In the genomic region with DNA sequence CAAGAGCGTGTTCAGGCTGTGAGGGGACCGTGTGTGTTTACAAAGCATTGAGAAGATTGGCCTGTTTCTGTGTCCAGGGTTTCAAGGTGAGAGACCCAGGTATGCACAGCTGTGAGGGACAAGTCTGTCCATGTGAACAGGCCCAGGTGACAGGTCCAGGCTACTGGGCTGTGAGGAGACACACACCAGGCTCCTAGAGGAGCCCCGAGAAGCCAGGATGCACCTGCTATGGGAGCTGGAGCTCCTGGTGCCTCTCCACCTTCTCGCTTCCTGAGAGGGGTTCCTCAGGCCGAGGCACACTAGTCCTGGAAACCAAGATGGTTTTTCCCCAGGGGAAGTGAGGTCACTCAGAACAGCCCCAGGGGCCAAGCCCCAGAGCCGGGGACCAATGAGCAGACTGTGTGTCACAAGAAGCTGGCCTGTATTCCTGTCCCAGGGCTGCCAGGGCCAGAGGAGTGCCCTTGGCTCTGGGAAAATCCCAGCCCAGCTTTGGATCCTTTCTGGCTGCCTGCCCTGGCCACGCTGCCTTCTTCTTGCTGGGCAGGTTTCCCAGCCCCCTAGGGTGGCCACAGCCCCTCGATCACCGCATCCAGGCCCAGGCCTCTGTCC, we compare ENCODE assay signal across 9 cellular contexts.
A peak's percentile ranks its signal among the peaks of the same experiment; 100 is the strongest.
DNase-seq lines count a peak whose midpoint lies in the region; ATAC-seq, FAIRE-seq and TF ChIP-seq lines count a peak whose summit lies in the region.
"Had no signal": no experiment of that assay in that cellular context is flagged by ENCODE, and none has a peak within 500 bp of the region (broad histone marks: within the 10 kb centered on the region; RNA-seq: fewer than 3 reads in every experiment).

No MANE protein-coding gene starts in this region.

- H3K4me3 ChIP-seq in kidney (ENCODE audit: low read length in 2 of 2) (no peak overlapping the region), tibial nerve (no peak overlapping the region)

- peak overlapping the region; percentile 16 for H3K27ac Mint-ChIP-seq in activated CD8-positive, alpha-beta memory T cell treated with anti-CD3 and anti-CD28 coated beads, Interleukin-2, amount 10 ng/mL, durations not matched to agents 7 days and 5 days
- H3K27ac Mint-ChIP-seq in activated CD8-positive, alpha-beta T cell treated with anti-CD3 and anti-CD28 coated beads for 36 hours: no peak overlapping the region
- H3K27ac Mint-ChIP-seq: stimulated activated naive CD8-positive, alpha-beta T cell treated with anti-CD3 and anti-CD28 coated beads, Interleukin-15, Interleukin-2, amounts not matched to agents 100 ng/mL and 50 ng/mL, for 24 hours had no signal

- H3K36me3 ChIP-seq in kidney (ENCODE audit: control insufficient read depth in 1 of 2, insufficient read depth in 2 of 2, low read length in 2 of 2): peaks cover 4 to 5% of the 10 kb centered on the region in 2 donors
- H3K36me3 ChIP-seq in tibial nerve: peaks cover 0 to 17% (median 0%) of the 10 kb centered on the region in 3 donors

- POLR2A ChIA-PET in activated CD8-positive, alpha-beta T cell treated with anti-CD3 and anti-CD28 coated beads for 36 hours (lab: Charles Lee): interaction anchor here (0.8 to 0.9 kb wide), 2 partner anchors 10 to 57 kb away, joined by 3 to 4 read pairs; no protein-coding TSS in a partner anchor

- 57 to 62% methylated on average over 9 of the region's 9 CpGs for WGBS in tibial nerve, 2 donors

- peaks cover 16% of the 10 kb centered on the region in 2 donors for H3K4me1 ChIP-seq in kidney (ENCODE audit: control insufficient read depth in 1 of 2, insufficient read depth in 1 of 2, low read depth in 1 of 2, low read length in 2 of 2)
- peaks cover 0 to 21% (median 0%) of the 10 kb centered on the region in 4 donors for H3K4me1 ChIP-seq in tibial nerve

- peak overlapping the region; percentile 38 to 59 for H3K27ac ChIP-seq in kidney (ENCODE audit: low read depth in 2 of 2, low read length in 2 of 2)
- peak overlapping the region in 3 of 4 donors; percentile 1 to 46 (median 46) for H3K27ac ChIP-seq in tibial nerve

- no peaks in the 10 kb centered on the region for H3K9me3 Mint-ChIP-seq in activated CD8-positive, alpha-beta memory T cell treated with anti-CD3 and anti-CD28 coated beads, Interleukin-2, amount 10 ng/mL, durations not matched to agents 7 days and 5 days (ENCODE audit: low read depth)
- no peaks in the 10 kb centered on the region for H3K9me3 Mint-ChIP-seq in activated CD8-positive, alpha-beta T cell treated with anti-CD3 and anti-CD28 coated beads for 36 hours
- H3K9me3 Mint-ChIP-seq: stimulated activated naive CD8-positive, alpha-beta T cell treated with anti-CD3 and anti-CD28 coated beads, Interleukin-15, Interleukin-2, amounts not matched to agents 100 ng/mL and 50 ng/mL, for 24 hours had no signal

- peaks cover 20% of the 10 kb centered on the region for H3K4me1 Mint-ChIP-seq in activated CD8-positive, alpha-beta memory T cell treated with anti-CD3 and anti-CD28 coated beads, Interleukin-2, amount 10 ng/mL, durations not matched to agents 7 days and 5 days
- H3K4me1 Mint-ChIP-seq in activated CD8-positive, alpha-beta T cell treated with anti-CD3 and anti-CD28 coated beads for 36 hours (ENCODE audit: low read depth): peaks cover 21% of the 10 kb centered on the region

- no peak for ATAC-seq in activated CD8-positive, alpha-beta memory T cell treated with anti-CD3 and anti-CD28 coated beads, Interleukin-2, amount 10 ng/mL, durations not matched to agents 7 days and 5 days
- ATAC-seq in activated CD8-positive, alpha-beta T cell treated with anti-CD3 and anti-CD28 coated beads for 36 hours: peak; percentile 14
- no peak for ATAC-seq in GM19324 (IDR thresholded peaks at IDR 0.05; ENCODE audit: low FRiP score, unreplicated experiment)

- CTCF ChIA-PET in activated CD8-positive, alpha-beta memory T cell treated with anti-CD3 and anti-CD28 coated beads, Interleukin-2, amount 10 ng/mL, durations not matched to agents 7 days and 5 days (lab: Charles Lee): interaction anchor here (1.2 to 2.3 kb wide), 2 partner anchors 10 to 72 kb away, joined by 3 to 7 read pairs; no protein-coding TSS in a partner anchor
- CTCF ChIA-PET in activated CD8-positive, alpha-beta T cell treated with anti-CD3 and anti-CD28 coated beads for 36 hours (lab: Charles Lee): interaction anchor here (0.9 to 6.1 kb wide), 5 partner anchors 9 to 112 kb away, joined by 3 to 38 read pairs (median 5); no protein-coding TSS in a partner anchor

- H3K4me3 Mint-ChIP-seq in activated CD8-positive, alpha-beta memory T cell treated with anti-CD3 and anti-CD28 coated beads, Interleukin-2, amount 10 ng/mL, durations not matched to agents 7 days and 5 days: no peak overlapping the region
- no peak overlapping the region for H3K4me3 Mint-ChIP-seq in activated CD8-positive, alpha-beta T cell treated with anti-CD3 and anti-CD28 coated beads for 36 hours
- H3K4me3 Mint-ChIP-seq: stimulated activated naive CD8-positive, alpha-beta T cell treated with anti-CD3 and anti-CD28 coated beads, Interleukin-15, Interleukin-2, amounts not matched to agents 100 ng/mL and 50 ng/mL, for 24 hours had no signal

- peak overlapping the region in 1 of 2 donors; percentile 6 for H3K9ac ChIP-seq in kidney (ENCODE audit: low read length in 2 of 2)

- TF ChIP-seq POLR2A in tibial nerve (IDR thresholded peaks at IDR 0.05): no peak

- no peak for FAIRE-seq in kidney (lab: Jason Lieb, UNC)

- DNase-seq in activated CD8-positive, alpha-beta memory T cell treated with anti-CD3 and anti-CD28 coated beads, Interleukin-2, amount 10 ng/mL, durations not matched to agents 7 days and 5 days: no peak
- DNase-seq in activated CD8-positive, alpha-beta memory T cell treated with anti-CD3 and anti-CD28 coated beads, Interleukin-2, amount 50 U/mL, for 4 hours: no peak
- DNase-seq in activated CD8-positive, alpha-beta T cell treated with anti-CD3 and anti-CD28 coated beads for 36 hours: peak; percentile 36
- DNase-seq in kidney (peak; percentile 91), tibial nerve (ENCODE audit: low spot score in 2 of 2) (no peak), T-helper 1 cell (no peak)
- DNase-seq in stimulated activated CD4-positive, alpha-beta T cell treated with anti-CD3 and anti-CD28 coated beads, Interleukin-15, amount 100 ng/mL, for 24 hours: no peak

- TF ChIP-seq EP300 in tibial nerve (IDR thresholded peaks at IDR 0.05): no peak

- H3K27me3 ChIP-seq in tibial nerve: no peaks in the 10 kb centered on the region

- H3K36me3 Mint-ChIP-seq in activated CD8-positive, alpha-beta memory T cell treated with anti-CD3 and anti-CD28 coated beads, Interleukin-2, amount 10 ng/mL, durations not matched to agents 7 days and 5 days: peaks cover 8% of the 10 kb centered on the region
- H3K36me3 Mint-ChIP-seq in activated CD8-positive, alpha-beta T cell treated with anti-CD3 and anti-CD28 coated beads for 36 hours (ENCODE audit: low read depth): no peaks in the 10 kb centered on the region

- intact Hi-C loops in activated CD8-positive, alpha-beta T cell treated with anti-CD3 and anti-CD28 coated beads for 36 hours (cut with micrococcal nuclease): no loop called here
- intact Hi-C loops in kidney (cut with DNase I): no loop called here

- H3K9me3 ChIP-seq in kidney (ENCODE audit: control insufficient read depth in 1 of 2, low read length in 2 of 2) (no peaks in the 10 kb centered on the region), tibial nerve (no peaks in the 10 kb centered on the region)

- H3K27me3 Mint-ChIP-seq in activated CD8-positive, alpha-beta memory T cell treated with anti-CD3 and anti-CD28 coated beads, Interleukin-2, amount 10 ng/mL, durations not matched to agents 7 days and 5 days: no peaks in the 10 kb centered on the region
- H3K27me3 Mint-ChIP-seq in activated CD8-positive, alpha-beta T cell treated with anti-CD3 and anti-CD28 coated beads for 36 hours: no peaks in the 10 kb centered on the region
- H3K27me3 Mint-ChIP-seq: stimulated activated naive CD8-positive, alpha-beta T cell treated with anti-CD3 and anti-CD28 coated beads, Interleukin-15, Interleukin-2, amounts not matched to agents 100 ng/mL and 50 ng/mL, for 24 hours had no signal

- no peak for TF ChIP-seq CTCF in activated CD8-positive, alpha-beta T cell treated with anti-CD3 and anti-CD28 coated beads for 36 hours (IDR thresholded peaks at IDR 0.05)
- TF ChIP-seq CTCF in kidney (IDR thresholded peaks at IDR 0.05; ENCODE audit: borderline replicate concordance, extremely low read depth, insufficient read depth) (no peak), tibial nerve (IDR thresholded peaks at IDR 0.05) (no peak)

Comparison
In these comparisons a context has a peak if more than half of its experiments do, and no peak if none do; other contexts are left out.
1. DNase-seq: peak in activated CD8-positive, alpha-beta T cell treated with anti-CD3 and anti-CD28 coated beads for 36 hours (single experiment) and kidney (single experiment); none in activated CD8-positive, alpha-beta memory T cell treated with anti-CD3 and anti-CD28 coated beads, Interleukin-2, amount 10 ng/mL, durations not matched to agents 7 days and 5 days (single experiment), activated CD8-positive, alpha-beta memory T cell treated with anti-CD3 and anti-CD28 coated beads, Interleukin-2, amount 50 U/mL, for 4 hours (single experiment), tibial nerve (0 of 2), stimulated activated CD4-positive, alpha-beta T cell treated with anti-CD3 and anti-CD28 coated beads, Interleukin-15, amount 100 ng/mL, for 24 hours (single experiment) and T-helper 1 cell (0 of 5).